ENCODE assay signal across 1 cellular context in genomic region chr3:182276512-182276911, GRCh38.
TF ChIP-seq lines count a peak whose summit lies in the region.

No MANE protein-coding gene starts in this region.

TF ChIP-seq in H1, 55 proteins besides CTCF, POLR2A, EP300 and RAD21 (continued from another document):
- TF ChIP-seq YY1 (IDR thresholded peaks at IDR 0.05; ENCODE audit: low read depth, low read length) (no peak), CEBPB (IDR thresholded peaks at IDR 0.05; ENCODE audit: low read depth, low read length) (no peak), SP4 (IDR thresholded peaks at IDR 0.05; ENCODE audit: low read length) (no peak), TBP (IDR thresholded peaks at IDR 0.05; ENCODE audit: low read depth, low read length) (no peak), SP2 (IDR thresholded peaks at IDR 0.05; ENCODE audit: low read length) (no peak), KDM1A (IDR thresholded peaks at IDR 0.05; ENCODE audit: borderline replicate concordance, low read length) (no peak), POLR2AphosphoS5 (IDR thresholded peaks at IDR 0.05; ENCODE audit: low read depth, low read length) (no peak), BACH1 (IDR thresholded peaks at IDR 0.05; ENCODE audit: low read length) (no peak), CTBP2 (IDR thresholded peaks at IDR 0.05; ENCODE audit: borderline replicate concordance, insufficient read depth, insufficient read length, low read length) (no peak)
- TF ChIP-seq, protein P1, sequence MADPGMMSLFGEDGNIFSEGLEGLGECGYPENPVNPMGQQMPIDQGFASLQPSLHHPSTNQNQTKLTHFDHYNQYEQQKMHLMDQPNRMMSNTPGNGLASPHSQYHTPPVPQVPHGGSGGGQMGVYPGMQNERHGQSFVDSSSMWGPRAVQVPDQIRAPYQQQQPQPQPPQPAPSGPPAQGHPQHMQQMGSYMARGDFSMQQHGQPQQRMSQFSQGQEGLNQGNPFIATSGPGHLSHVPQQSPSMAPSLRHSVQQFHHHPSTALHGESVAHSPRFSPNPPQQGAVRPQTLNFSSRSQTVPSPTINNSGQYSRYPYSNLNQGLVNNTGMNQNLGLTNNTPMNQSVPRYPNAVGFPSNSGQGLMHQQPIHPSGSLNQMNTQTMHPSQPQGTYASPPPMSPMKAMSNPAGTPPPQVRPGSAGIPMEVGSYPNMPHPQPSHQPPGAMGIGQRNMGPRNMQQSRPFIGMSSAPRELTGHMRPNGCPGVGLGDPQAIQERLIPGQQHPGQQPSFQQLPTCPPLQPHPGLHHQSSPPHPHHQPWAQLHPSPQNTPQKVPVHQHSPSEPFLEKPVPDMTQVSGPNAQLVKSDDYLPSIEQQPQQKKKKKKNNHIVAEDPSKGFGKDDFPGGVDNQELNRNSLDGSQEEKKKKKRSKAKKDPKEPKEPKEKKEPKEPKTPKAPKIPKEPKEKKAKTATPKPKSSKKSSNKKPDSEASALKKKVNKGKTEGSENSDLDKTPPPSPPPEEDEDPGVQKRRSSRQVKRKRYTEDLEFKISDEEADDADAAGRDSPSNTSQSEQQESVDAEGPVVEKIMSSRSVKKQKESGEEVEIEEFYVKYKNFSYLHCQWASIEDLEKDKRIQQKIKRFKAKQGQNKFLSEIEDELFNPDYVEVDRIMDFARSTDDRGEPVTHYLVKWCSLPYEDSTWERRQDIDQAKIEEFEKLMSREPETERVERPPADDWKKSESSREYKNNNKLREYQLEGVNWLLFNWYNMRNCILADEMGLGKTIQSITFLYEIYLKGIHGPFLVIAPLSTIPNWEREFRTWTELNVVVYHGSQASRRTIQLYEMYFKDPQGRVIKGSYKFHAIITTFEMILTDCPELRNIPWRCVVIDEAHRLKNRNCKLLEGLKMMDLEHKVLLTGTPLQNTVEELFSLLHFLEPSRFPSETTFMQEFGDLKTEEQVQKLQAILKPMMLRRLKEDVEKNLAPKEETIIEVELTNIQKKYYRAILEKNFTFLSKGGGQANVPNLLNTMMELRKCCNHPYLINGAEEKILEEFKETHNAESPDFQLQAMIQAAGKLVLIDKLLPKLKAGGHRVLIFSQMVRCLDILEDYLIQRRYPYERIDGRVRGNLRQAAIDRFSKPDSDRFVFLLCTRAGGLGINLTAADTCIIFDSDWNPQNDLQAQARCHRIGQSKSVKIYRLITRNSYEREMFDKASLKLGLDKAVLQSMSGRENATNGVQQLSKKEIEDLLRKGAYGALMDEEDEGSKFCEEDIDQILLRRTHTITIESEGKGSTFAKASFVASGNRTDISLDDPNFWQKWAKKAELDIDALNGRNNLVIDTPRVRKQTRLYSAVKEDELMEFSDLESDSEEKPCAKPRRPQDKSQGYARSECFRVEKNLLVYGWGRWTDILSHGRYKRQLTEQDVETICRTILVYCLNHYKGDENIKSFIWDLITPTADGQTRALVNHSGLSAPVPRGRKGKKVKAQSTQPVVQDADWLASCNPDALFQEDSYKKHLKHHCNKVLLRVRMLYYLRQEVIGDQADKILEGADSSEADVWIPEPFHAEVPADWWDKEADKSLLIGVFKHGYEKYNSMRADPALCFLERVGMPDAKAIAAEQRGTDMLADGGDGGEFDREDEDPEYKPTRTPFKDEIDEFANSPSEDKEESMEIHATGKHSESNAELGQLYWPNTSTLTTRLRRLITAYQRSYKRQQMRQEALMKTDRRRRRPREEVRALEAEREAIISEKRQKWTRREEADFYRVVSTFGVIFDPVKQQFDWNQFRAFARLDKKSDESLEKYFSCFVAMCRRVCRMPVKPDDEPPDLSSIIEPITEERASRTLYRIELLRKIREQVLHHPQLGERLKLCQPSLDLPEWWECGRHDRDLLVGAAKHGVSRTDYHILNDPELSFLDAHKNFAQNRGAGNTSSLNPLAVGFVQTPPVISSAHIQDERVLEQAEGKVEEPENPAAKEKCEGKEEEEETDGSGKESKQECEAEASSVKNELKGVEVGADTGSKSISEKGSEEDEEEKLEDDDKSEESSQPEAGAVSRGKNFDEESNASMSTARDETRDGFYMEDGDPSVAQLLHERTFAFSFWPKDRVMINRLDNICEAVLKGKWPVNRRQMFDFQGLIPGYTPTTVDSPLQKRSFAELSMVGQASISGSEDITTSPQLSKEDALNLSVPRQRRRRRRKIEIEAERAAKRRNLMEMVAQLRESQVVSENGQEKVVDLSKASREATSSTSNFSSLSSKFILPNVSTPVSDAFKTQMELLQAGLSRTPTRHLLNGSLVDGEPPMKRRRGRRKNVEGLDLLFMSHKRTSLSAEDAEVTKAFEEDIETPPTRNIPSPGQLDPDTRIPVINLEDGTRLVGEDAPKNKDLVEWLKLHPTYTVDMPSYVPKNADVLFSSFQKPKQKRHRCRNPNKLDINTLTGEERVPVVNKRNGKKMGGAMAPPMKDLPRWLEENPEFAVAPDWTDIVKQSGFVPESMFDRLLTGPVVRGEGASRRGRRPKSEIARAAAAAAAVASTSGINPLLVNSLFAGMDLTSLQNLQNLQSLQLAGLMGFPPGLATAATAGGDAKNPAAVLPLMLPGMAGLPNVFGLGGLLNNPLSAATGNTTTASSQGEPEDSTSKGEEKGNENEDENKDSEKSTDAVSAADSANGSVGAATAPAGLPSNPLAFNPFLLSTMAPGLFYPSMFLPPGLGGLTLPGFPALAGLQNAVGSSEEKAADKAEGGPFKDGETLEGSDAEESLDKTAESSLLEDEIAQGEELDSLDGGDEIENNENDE (IDR thresholded peaks at IDR 0.05; ENCODE audit: insufficient replicate concordance, low read length) = no peak
